ENCODE assay signal across 28 cellular contexts in the genomic region with DNA sequence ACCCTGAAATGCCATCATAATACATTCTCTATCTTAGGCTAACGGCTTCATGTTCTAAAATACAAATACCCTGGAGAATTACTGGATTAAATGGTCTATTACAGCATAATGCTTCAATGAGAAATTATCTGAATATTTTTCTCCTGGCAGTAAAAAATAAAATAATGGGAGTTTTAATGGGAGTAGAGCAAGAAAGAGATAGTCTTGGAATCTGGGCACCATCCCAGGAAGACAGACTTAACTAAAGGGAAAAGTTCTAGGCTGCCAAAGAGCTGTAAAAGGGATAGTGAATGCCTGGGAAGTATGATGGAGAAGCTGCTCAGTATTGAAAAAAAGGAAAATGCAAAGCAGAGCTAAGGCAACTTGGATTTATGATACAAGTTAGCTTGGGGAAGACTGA.
"Had no signal": no experiment of that assay in that cellular context is flagged by ENCODE, and none has a peak within 500 bp of the region (broad histone marks: within the 10 kb centered on the region; RNA-seq: fewer than 3 reads in every experiment).

No MANE protein-coding gene starts in this region.

- H3K27me3 ChIP-seq: breast epithelium, Peyer's patch, SJSA1 had no signal

- H3K4me3 ChIP-seq: breast epithelium, Peyer's patch, SJSA1 had no signal

- ATAC-seq: activated T-cell treated with anti-CD3 and anti-CD28 coated beads, Interleukin-2, amount 50 U/mL, for 72 hours had no signal

- H3K9me3 Mint-ChIP-seq: activated CD4-positive, alpha-beta memory T cell treated with anti-CD3 and anti-CD28 coated beads, Interleukin-2, amount 10 ng/mL, durations not matched to agents 7 days and 5 days; activated CD4-positive, alpha-beta T cell treated with anti-CD3 and anti-CD28 coated beads, Interleukin-2, amount 10 ng/mL, durations not matched to agents 7 days and 5 days; activated naive CD4-positive, alpha-beta T cell treated with anti-CD3 and anti-CD28 coated beads, Interleukin-2, amount 10 ng/mL, durations not matched to agents 7 days and 5 days; activated naive CD8-positive, alpha-beta T cell treated with anti-CD3 and anti-CD28 coated beads for 36 hours; activated T-cell treated with anti-CD3 and anti-CD28 coated beads, Interleukin-2, amount 50 U/mL, for 72 hours; activated T-helper 2 cell treated with anti-CD3 and anti-CD28 coated beads, Interferon-gamma antibody, Interleukin-2, Interleukin-4, amounts not matched to agents 10 μg/mL and 5 μg/mL and 100 μg/mL, durations not matched to agents 14 hours and 24 hours and 36 hours had no signal

- H3K4me1 ChIP-seq: breast epithelium had no signal

- H3K27ac ChIP-seq: breast epithelium, Peyer's patch, RWPE1, SJSA1, VCaP had no signal

- H3K27me3 Mint-ChIP-seq: activated CD4-positive, alpha-beta T cell treated with anti-CD3 and anti-CD28 coated beads, Interleukin-2, amount 10 ng/mL, durations not matched to agents 7 days and 5 days; activated naive CD8-positive, alpha-beta T cell treated with anti-CD3 and anti-CD28 coated beads for 36 hours had no signal

- H3K27ac Mint-ChIP-seq: activated CD4-positive, alpha-beta memory T cell treated with anti-CD3 and anti-CD28 coated beads, Interleukin-2, amount 10 ng/mL, durations not matched to agents 7 days and 5 days; activated CD4-positive, alpha-beta T cell treated with anti-CD3 and anti-CD28 coated beads, Interleukin-2, amount 10 ng/mL, durations not matched to agents 7 days and 5 days; activated naive CD4-positive, alpha-beta T cell treated with anti-CD3 and anti-CD28 coated beads, Interleukin-2, amount 10 ng/mL, durations not matched to agents 7 days and 5 days; activated naive CD8-positive, alpha-beta T cell treated with anti-CD3 and anti-CD28 coated beads for 36 hours; activated T-cell treated with anti-CD3 and anti-CD28 coated beads, Interleukin-2, amount 50 U/mL, for 72 hours; activated T-helper 2 cell treated with anti-CD3 and anti-CD28 coated beads, Interferon-gamma antibody, Interleukin-2, Interleukin-4, amounts not matched to agents 10 μg/mL and 5 μg/mL and 100 μg/mL, durations not matched to agents 14 hours and 24 hours and 36 hours had no signal

- H3K36me3 ChIP-seq: breast epithelium, Peyer's patch, SJSA1 had no signal

- H3K9me3 ChIP-seq: breast epithelium, Peyer's patch, SJSA1 had no signal

- DNase-seq: activated CD4-positive, alpha-beta memory T cell treated with anti-CD3 and anti-CD28 coated beads, Interleukin-2, amount 10 ng/mL, durations not matched to agents 7 days and 5 days; activated CD4-positive, alpha-beta T cell treated with anti-CD3 and anti-CD28 coated beads, Interleukin-2, amount 10 ng/mL, durations not matched to agents 7 days and 5 days; activated CD4-positive, CD25-positive, alpha-beta regulatory T cell; activated CD8-positive, alpha-beta memory T cell treated with anti-CD3 and anti-CD28 coated beads, Interleukin-2, amount 50 U/mL, for 4 hours; activated gamma-delta T cell treated with Interleukin-2 at 50 U/mL for 16 hours; activated naive CD4-positive, alpha-beta T cell treated with anti-CD3 and anti-CD28 coated beads, Interleukin-2, amount 10 ng/mL, durations not matched to agents 7 days and 5 days; activated naive CD8-positive, alpha-beta T cell treated with anti-CD3 and anti-CD28 coated beads for 36 hours; activated T-cell treated with anti-CD3 and anti-CD28 coated beads, Interleukin-2, amount 50 U/mL, for 72 hours; anterior cingulate cortex; caudate nucleus; IMR-90; Kasumi-1; KBM-7; NCI-H1092; NCI-H1417; NCI-H1930; NCI-H2171; NCI-H2227 treated with DMSO at 0.1 percent for 48 hours; NCI-H526 treated with DMSO at 0.1 percent for 48 hours; NCI-H82; NK-92 treated with Interleukin-12 subunit alpha and Interleukin-12 subunit beta, amount 100 ng/mL, for 24 hours; Peyer's patch; SHP77 had no signal

- H3K36me3 Mint-ChIP-seq: activated naive CD4-positive, alpha-beta T cell treated with anti-CD3 and anti-CD28 coated beads, Interleukin-2, amount 10 ng/mL, durations not matched to agents 7 days and 5 days; activated naive CD8-positive, alpha-beta T cell treated with anti-CD3 and anti-CD28 coated beads for 36 hours had no signal

- H3K4me3 Mint-ChIP-seq: activated CD4-positive, alpha-beta memory T cell treated with anti-CD3 and anti-CD28 coated beads, Interleukin-2, amount 10 ng/mL, durations not matched to agents 7 days and 5 days; activated CD4-positive, alpha-beta T cell treated with anti-CD3 and anti-CD28 coated beads, Interleukin-2, amount 10 ng/mL, durations not matched to agents 7 days and 5 days; activated naive CD4-positive, alpha-beta T cell treated with anti-CD3 and anti-CD28 coated beads, Interleukin-2, amount 10 ng/mL, durations not matched to agents 7 days and 5 days; activated naive CD8-positive, alpha-beta T cell treated with anti-CD3 and anti-CD28 coated beads for 36 hours; activated T-cell treated with anti-CD3 and anti-CD28 coated beads, Interleukin-2, amount 50 U/mL, for 72 hours had no signal
